Comparison of ENCODE assay signal across 19 cellular contexts in the genomic region with DNA sequence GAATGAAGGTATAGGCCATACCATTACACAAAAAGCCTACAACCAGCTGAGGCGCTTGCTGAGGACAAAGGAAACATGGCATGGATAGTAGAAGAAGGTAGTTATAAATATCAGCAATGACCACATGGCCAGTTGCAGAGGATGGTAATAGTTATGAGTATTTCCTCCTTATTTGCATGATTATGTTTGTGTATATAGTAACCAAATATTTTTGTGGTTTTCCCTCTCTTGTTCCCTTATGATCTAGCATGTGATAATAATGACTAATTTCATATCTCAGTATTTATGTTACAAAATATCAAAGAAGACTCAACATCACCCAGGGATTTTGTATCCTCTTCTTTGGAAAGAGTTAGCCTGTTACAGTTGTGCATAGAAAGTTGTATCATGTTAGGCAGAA. TPM values are rescaled to one million over a fixed set of nuclear protein-coding genes. Genes with fewer than 3 reads are reported as not detected.
DNase-seq lines count a peak whose midpoint lies in the region; ATAC-seq, FAIRE-seq and TF ChIP-seq lines count a peak whose summit lies in the region.
"Had no signal": no experiment of that assay in that cellular context is flagged by ENCODE, and none has a peak within 500 bp of the region (broad histone marks: within the 10 kb centered on the region; RNA-seq: fewer than 3 reads in every experiment).

No MANE protein-coding gene starts in this region.

- H3K36me3 Mint-ChIP-seq in Calu3 (ENCODE audit: insufficient read depth, unreplicated experiment), result peaks cover 9% of the 10 kb centered on the region
- no peaks in the 10 kb centered on the region for H3K36me3 Mint-ChIP-seq in GM23338 (ENCODE audit: low read depth)

- no peaks in the 10 kb centered on the region for H4K20me1 ChIP-seq in endothelial cell of umbilical vein (replicated peaks; ENCODE audit: control insufficient read depth, extremely low read depth, insufficient read depth, low read length)
- no peaks in the 10 kb centered on the region for H4K20me1 ChIP-seq in GM23338 (replicated peaks; ENCODE audit: insufficient read depth)

- H3K4me1 ChIP-seq in endothelial cell of umbilical vein (ENCODE audit: control insufficient read depth, extremely low read depth, insufficient read depth, low read length) (peaks cover 9% of the 10 kb centered on the region), mucosa of rectum (ENCODE audit: control insufficient read depth in 2 of 2, insufficient read depth in 2 of 2, low read length in 2 of 2) (peaks cover 3 to 10% of the 10 kb centered on the region in 2 donors), GM23338 (ENCODE audit: insufficient read depth) (no peaks in the 10 kb centered on the region)
- H3K4me1 ChIP-seq: BE2C, SJSA1 had no signal

- ATAC-seq in GM23338 (no peak), GM21786 (IDR thresholded peaks at IDR 0.05; ENCODE audit: unreplicated experiment) (no peak)
- ATAC-seq: K562 had no signal

- H3K79me2 ChIP-seq in endothelial cell of umbilical vein (ENCODE audit: control insufficient read depth, insufficient read depth, low read length) (no peaks in the 10 kb centered on the region), GM23338 (replicated peaks; ENCODE audit: insufficient read depth) (no peaks in the 10 kb centered on the region)

- peak overlapping the region; percentile 44 for H3K27ac Mint-ChIP-seq in Calu3 (ENCODE audit: unreplicated experiment)
- no peak overlapping the region for H3K27ac Mint-ChIP-seq in GM23338
- H3K27ac Mint-ChIP-seq: CD8-positive, alpha-beta memory T cell; H9 had no signal

- DNase-seq in Calu3, result no peak
- peak; percentile 50 to 62 for DNase-seq in NCI-H526 (lab: John Stamatoyannopoulos, UW)
- DNase-seq in endothelial cell of umbilical vein (ENCODE audit: low read depth, low spot score), result no peak
- no peak for DNase-seq in SKM-1 (lab: John Stamatoyannopoulos, UW; ENCODE audit: unreplicated experiment)
- DNase-seq in GM23338 (ENCODE audit: low spot score), result no peak
- DNase-seq: ACHN; BE2C; CD8-positive, alpha-beta memory T cell; DMS 273 treated with DMSO at 0.1 percent for 48 hours; EL; H9; NCI-H1092 treated with DMSO at 0.1 percent for 48 hours; NCI-H1694 treated with DMSO at 0.1 percent for 48 hours had no signal

- no peaks in the 10 kb centered on the region for H3K9me3 ChIP-seq in endothelial cell of umbilical vein (replicated peaks; ENCODE audit: control insufficient read depth, insufficient read depth, low read length)
- no peaks in the 10 kb centered on the region for H3K9me3 ChIP-seq in mucosa of rectum (ENCODE audit: control insufficient read depth in 2 of 2, low read length in 2 of 2)
- H3K9me3 ChIP-seq: BE2C, SJSA1 had no signal

- H3K9ac ChIP-seq in endothelial cell of umbilical vein (replicated peaks; ENCODE audit: extremely low read depth, insufficient read depth, low read length) (no peak overlapping the region), mucosa of rectum (ENCODE audit: low read depth in 1 of 2, low read length in 2 of 2) (no peak overlapping the region)

- H3K4me3 Mint-ChIP-seq in Calu3 (ENCODE audit: low read depth, unreplicated experiment), result no peak overlapping the region
- no peak overlapping the region for H3K4me3 Mint-ChIP-seq in GM23338
- H3K4me3 Mint-ChIP-seq: CD8-positive, alpha-beta memory T cell; H9 had no signal

- H3K4me3 ChIP-seq in endothelial cell of umbilical vein (replicated peaks in 1 of 3; ENCODE audit: insufficient read depth in 1 of 3, low read depth in 1 of 3, low read length in 3 of 3), result no peak overlapping the region
- no peak overlapping the region for H3K4me3 ChIP-seq in mucosa of rectum (ENCODE audit: low read length in 2 of 2)
- no peak overlapping the region for H3K4me3 ChIP-seq in GM23338
- H3K4me3 ChIP-seq: K562, SJSA1 had no signal

- no peaks in the 10 kb centered on the region for H3K27me3 ChIP-seq in endothelial cell of umbilical vein (ENCODE audit: control insufficient read depth in 2 of 2, insufficient read depth in 2 of 2, low read length in 2 of 2)
- H3K27me3 ChIP-seq in mucosa of rectum (ENCODE audit: control insufficient read depth in 2 of 2, insufficient read depth in 2 of 2, low read length in 2 of 2), result no peaks in the 10 kb centered on the region
- H3K27me3 ChIP-seq in GM23338 (ENCODE audit: insufficient read depth), result no peaks in the 10 kb centered on the region
- H3K27me3 ChIP-seq: BE2C, SJSA1 had no signal

- H3K4me1 Mint-ChIP-seq in Calu3 (ENCODE audit: low read depth, unreplicated experiment) (peaks cover 25% of the 10 kb centered on the region), GM23338 (no peaks in the 10 kb centered on the region)
- H3K4me1 Mint-ChIP-seq: H9 had no signal

- H2AFZ ChIP-seq in endothelial cell of umbilical vein (ENCODE audit: low read depth, low read length), result no peak overlapping the region
- H2AFZ ChIP-seq in GM23338, result no peak overlapping the region

- H3K4me2 ChIP-seq in endothelial cell of umbilical vein (ENCODE audit: insufficient read depth, low read length), result no peak overlapping the region
- H3K4me2 ChIP-seq in GM23338, result no peak overlapping the region

- POLR2A ChIA-PET in endothelial cell of umbilical vein (lab: Charles Lee), result no interaction called here

- no TSS peak for BruUV-seq in Calu3 (replicated peaks; lab: Mats Ljungman, UMichigan)
- no TSS peak for BruUV-seq in endothelial cell of umbilical vein (replicated peaks; lab: Mats Ljungman, UMichigan)

- dilution Hi-C loops in endothelial cell of umbilical vein (cut with MboI; ENCODE audit: extremely low pct_ligation_motif_present, low sequenced_read_pairs), result no loop called here

- no peak overlapping the region for H3K27ac ChIP-seq in endothelial cell of umbilical vein (ENCODE audit: insufficient read depth, low read depth, low read length)
- H3K27ac ChIP-seq in mucosa of rectum (ENCODE audit: low read depth in 2 of 2, low read length in 2 of 2), result peak overlapping the region; percentile 76 to 88
- H3K27ac ChIP-seq in GM23338 (ENCODE audit: low read depth), result no peak overlapping the region
- H3K27ac ChIP-seq: HL-60, RWPE1, SJSA1 had no signal

- intact Hi-C loops in Calu3 (cut with micrococcal nuclease; ENCODE audit: unreplicated experiment), result loop anchor here (1.0 kb wide), 1 partner anchor 10 kb away; no protein-coding TSS in a partner anchor
- intact Hi-C loops in endothelial cell of umbilical vein (cut with micrococcal nuclease), result no loop called here

- TF ChIP-seq CTCF in Calu3 (IDR thresholded peaks at IDR 0.05; ENCODE audit: unreplicated experiment) (no peak), endothelial cell of umbilical vein (IDR thresholded peaks at IDR 0.05; ENCODE audit: extremely low read depth in 1 of 2, insufficient read depth in 1 of 2, low read depth in 1 of 2, low read length in 2 of 2) (no peak), GM23338 (conservative IDR thresholded peaks at IDR 0.05; ENCODE audit: low read depth in 2 of 2) (no peak)

- H3K27me3 Mint-ChIP-seq in Calu3 (ENCODE audit: unreplicated experiment) (no peaks in the 10 kb centered on the region), GM23338 (ENCODE audit: insufficient read depth, low read depth, poor library complexity) (no peaks in the 10 kb centered on the region)

- H3K36me3 ChIP-seq in endothelial cell of umbilical vein (ENCODE audit: control insufficient read depth in 2 of 2, extremely low read depth in 1 of 2, insufficient read depth in 2 of 2, low read length in 2 of 2) (no peaks in the 10 kb centered on the region), mucosa of rectum (ENCODE audit: control insufficient read depth in 2 of 2, insufficient read depth in 2 of 2, low read length in 2 of 2) (no peaks in the 10 kb centered on the region), GM23338 (ENCODE audit: insufficient read depth) (no peaks in the 10 kb centered on the region)
- H3K36me3 ChIP-seq: BE2C, SJSA1 had no signal

- no peaks in the 10 kb centered on the region for H3K9me1 ChIP-seq in endothelial cell of umbilical vein (replicated peaks; ENCODE audit: control insufficient read depth, extremely low read depth, insufficient read depth, low read length)

- FAIRE-seq in endothelial cell of umbilical vein (lab: Jason Lieb, UNC), result no peak
- FAIRE-seq: K562 had no signal

- TF ChIP-seq POLR2A in endothelial cell of umbilical vein (IDR thresholded peaks at IDR 0.05; ENCODE audit: low read depth, low read length), result no peak

- no peaks in the 10 kb centered on the region for H3F3A ChIP-seq in GM23338 (replicated peaks; ENCODE audit: low read depth)

- CTCF ChIA-PET in Calu3 (lab: Charles Lee) (no interaction called here), endothelial cell of umbilical vein (lab: Charles Lee) (no interaction called here)

- H3K9me2 ChIP-seq in GM23338 (ENCODE audit: insufficient read depth), result no peaks in the 10 kb centered on the region

- H3K9me3 Mint-ChIP-seq in Calu3 (ENCODE audit: low read depth, unreplicated experiment), result peaks cover 4% of the 10 kb centered on the region
- H3K9me3 Mint-ChIP-seq in GM23338, result no peaks in the 10 kb centered on the region
- H3K9me3 Mint-ChIP-seq: H9 had no signal

TF ChIP-seq in endothelial cell of umbilical vein, 7 proteins besides CTCF, POLR2A, EP300 and RAD21:
- TF ChIP-seq GATA2 (IDR thresholded peaks at IDR 0.05; ENCODE audit: insufficient read depth, insufficient read length, low read depth, low read length), result peak; percentile 12
- TF ChIP-seq JUN (IDR thresholded peaks at IDR 0.05; ENCODE audit: borderline replicate concordance, insufficient read depth, insufficient read length, low read depth), result no peak

RNA-seq across cellular contexts. Expression of a gene that starts 13.4 kb away (rescaled TPM):
- 10.2 and 14.3 TPM in 2 replicates for total RNA-seq in Calu3 (2022)
- not detected in 2 replicates for total RNA-seq in endothelial cell of umbilical vein
- polyA plus RNA-seq in endothelial cell of umbilical vein, result not detected in 2 replicates
- polyA plus RNA-seq in endothelial cell of umbilical vein (2011; cell fraction: cytosol; rRNA removed), result not detected in 2 replicates
- polyA plus RNA-seq in endothelial cell of umbilical vein (2011; cell fraction: nucleus; rRNA removed), result not detected in 2 replicates
- not detected in 2 replicates for polyA plus RNA-seq in endothelial cell of umbilical vein (2012)
- not detected in 2 replicates for polyA minus RNA-seq in endothelial cell of umbilical vein
- polyA minus RNA-seq in endothelial cell of umbilical vein (2011; cell fraction: cytosol; rRNA and poly(A)+ RNA removed), result not detected
- not detected in 2 replicates for polyA minus RNA-seq in endothelial cell of umbilical vein (2011; cell fraction: nucleus; rRNA and poly(A)+ RNA removed)
- total RNA-seq in GM23338 (2014; rRNA removed; shearing (Covaris generic)), result 0.38 TPM in 1 of 2 replicates, not detected in the other
- polyA plus RNA-seq in GM23338 (2016; fragmentation: Nextera tagmentation; extraction: Ambion mirVana), result 0.27 TPM in 1 of 2 replicates, not detected in the other
- total RNA-seq: SJSA1 had no signal

Comparison
In these comparisons a context has a peak if more than half of its experiments do, and no peak if none do; other contexts are left out.
1. DNase-seq: peak in NCI-H526 (2 of 2); none in Calu3 (single experiment), endothelial cell of umbilical vein (single experiment), SKM-1 (single experiment) and GM23338 (single experiment).
2. H3K27ac ChIP-seq: peak in mucosa of rectum (2 of 2); none in endothelial cell of umbilical vein (single experiment) and GM23338 (single experiment).